1 cellular context compared by ENCODE assay signal in the genomic region with DNA sequence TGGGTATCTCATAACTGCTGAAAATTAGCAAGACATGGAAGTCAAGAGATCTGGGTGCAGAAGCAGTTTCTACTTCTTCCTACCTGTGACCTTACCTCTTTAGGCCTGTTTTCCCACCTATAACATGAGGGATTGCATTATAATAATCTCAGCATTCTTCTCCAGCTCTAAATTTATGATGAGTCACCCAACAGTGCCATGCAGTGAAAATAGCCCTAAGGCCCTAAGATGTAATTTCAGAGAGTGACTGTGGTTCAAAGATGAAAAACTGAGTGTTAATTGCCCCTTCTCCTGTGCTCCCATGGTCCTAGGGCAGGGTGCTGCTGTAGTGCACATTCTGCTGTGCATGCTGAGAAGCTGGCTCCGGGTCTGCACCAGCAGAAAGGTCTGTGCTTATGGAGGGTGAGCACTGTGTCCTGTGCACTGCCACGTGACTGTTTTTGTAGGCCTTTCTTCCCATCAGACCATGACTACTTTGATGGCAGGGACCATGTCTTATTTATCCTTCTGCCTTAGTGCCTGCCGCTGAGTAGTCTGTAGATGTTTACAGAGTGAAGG.
TF ChIP-seq lines count a peak whose summit lies in the region.

No MANE protein-coding gene starts in this region.

TF ChIP-seq in IMR-90, 13 proteins besides CTCF, POLR2A, EP300 and RAD21:
- TF ChIP-seq, protein P1, sequence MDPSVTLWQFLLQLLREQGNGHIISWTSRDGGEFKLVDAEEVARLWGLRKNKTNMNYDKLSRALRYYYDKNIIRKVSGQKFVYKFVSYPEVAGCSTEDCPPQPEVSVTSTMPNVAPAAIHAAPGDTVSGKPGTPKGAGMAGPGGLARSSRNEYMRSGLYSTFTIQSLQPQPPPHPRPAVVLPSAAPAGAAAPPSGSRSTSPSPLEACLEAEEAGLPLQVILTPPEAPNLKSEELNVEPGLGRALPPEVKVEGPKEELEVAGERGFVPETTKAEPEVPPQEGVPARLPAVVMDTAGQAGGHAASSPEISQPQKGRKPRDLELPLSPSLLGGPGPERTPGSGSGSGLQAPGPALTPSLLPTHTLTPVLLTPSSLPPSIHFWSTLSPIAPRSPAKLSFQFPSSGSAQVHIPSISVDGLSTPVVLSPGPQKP (IDR thresholded peaks at IDR 0.05; ENCODE audit: borderline replicate concordance, low read depth, low read length): no peak
- TF ChIP-seq RCOR1 (IDR thresholded peaks at IDR 0.05; ENCODE audit: insufficient replicate concordance, low read length): no peak
- no peak for TF ChIP-seq SMC3 (IDR thresholded peaks at IDR 0.05; ENCODE audit: low read depth, low read length)
- TF ChIP-seq MXI1 (IDR thresholded peaks at IDR 0.05; ENCODE audit: borderline replicate concordance, low read depth, low read length): no peak
- peak; percentile 32; the same call in 1 of the 2 replicates for TF ChIP-seq MAFK (IDR thresholded peaks at IDR 0.05; ENCODE audit: low read depth, low read length)
- no peak for TF ChIP-seq CEBPB (IDR thresholded peaks at IDR 0.05; ENCODE audit: low read depth, low read length)
- TF ChIP-seq, protein P2, sequence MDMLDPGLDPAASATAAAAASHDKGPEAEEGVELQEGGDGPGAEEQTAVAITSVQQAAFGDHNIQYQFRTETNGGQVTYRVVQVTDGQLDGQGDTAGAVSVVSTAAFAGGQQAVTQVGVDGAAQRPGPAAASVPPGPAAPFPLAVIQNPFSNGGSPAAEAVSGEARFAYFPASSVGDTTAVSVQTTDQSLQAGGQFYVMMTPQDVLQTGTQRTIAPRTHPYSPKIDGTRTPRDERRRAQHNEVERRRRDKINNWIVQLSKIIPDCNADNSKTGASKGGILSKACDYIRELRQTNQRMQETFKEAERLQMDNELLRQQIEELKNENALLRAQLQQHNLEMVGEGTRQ (IDR thresholded peaks at IDR 0.05; ENCODE audit: low read depth, low read length): no peak
- TF ChIP-seq NFE2L2 (IDR thresholded peaks at IDR 0.05; ENCODE audit: low read depth, low read length): peak; percentile 88
- TF ChIP-seq BHLHE40 (IDR thresholded peaks at IDR 0.05; ENCODE audit: low read depth, low read length): no peak
- TF ChIP-seq CHD1 (IDR thresholded peaks at IDR 0.05; ENCODE audit: low read depth, low read length): no peak
- TF ChIP-seq FOS (IDR thresholded peaks at IDR 0.05; ENCODE audit: low read depth, low read length): peak; percentile 53
- no peak for TF ChIP-seq MAZ (IDR thresholded peaks at IDR 0.05; ENCODE audit: borderline replicate concordance, low read depth, low read length)
- no peak for TF ChIP-seq RFX5 (IDR thresholded peaks at IDR 0.05; ENCODE audit: low read depth, low read length)
